In the genomic region with DNA sequence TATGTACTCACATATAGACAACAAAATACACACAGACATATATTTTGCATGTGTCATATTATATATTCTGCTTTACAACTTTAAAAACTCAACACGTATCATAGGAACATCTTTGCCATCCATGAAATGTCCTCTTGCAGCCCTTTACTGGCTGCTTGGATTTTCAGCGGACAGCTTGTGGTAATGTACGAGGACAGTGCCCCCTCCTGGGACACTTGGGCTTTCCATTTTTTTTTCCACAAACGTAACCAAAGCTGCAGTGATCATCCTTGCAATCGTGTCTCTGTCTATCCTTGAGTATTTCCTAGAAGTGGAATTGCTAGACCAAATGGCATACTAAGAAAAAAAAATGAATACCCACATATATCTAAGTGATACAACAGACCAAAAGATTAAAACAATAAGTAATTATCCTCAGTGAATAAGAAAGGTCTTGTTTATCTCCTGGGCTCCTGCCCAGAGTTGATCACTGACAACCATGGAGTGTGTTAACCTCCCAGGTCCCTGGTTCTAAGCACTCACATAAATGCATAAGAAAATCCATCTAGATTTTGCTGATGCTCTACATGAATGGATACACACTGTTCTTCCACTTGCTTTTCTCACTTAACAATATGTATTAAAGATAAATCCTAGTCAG, we compare ENCODE assay signal across 2 cellular contexts.
A peak's percentile ranks its signal among the peaks of the same experiment; 100 is the strongest.
TF ChIP-seq lines count a peak whose summit lies in the region.

No MANE protein-coding gene starts in this region.

TF ChIP-seq in A549, 52 proteins besides CTCF, POLR2A, EP300 and RAD21:
- TF ChIP-seq SMC3 (IDR thresholded peaks at IDR 0.05) (peak; percentile 58), HEYL (CRISPR knock-in tag; IDR thresholded peaks at IDR 0.05) (no peak)
TF ChIP-seq in A549: peak in this region for 1.

TF ChIP-seq in endothelial cell of umbilical vein, 7 proteins besides CTCF, POLR2A, EP300 and RAD21:
- TF ChIP-seq JUN (IDR thresholded peaks at IDR 0.05; ENCODE audit: borderline replicate concordance, insufficient read depth, insufficient read length, low read depth) (no peak), FOS (IDR thresholded peaks at IDR 0.05; ENCODE audit: borderline replicate concordance, insufficient read depth, low read length) (no peak), GATA2 (IDR thresholded peaks at IDR 0.05; ENCODE audit: insufficient read depth, insufficient read length, low read depth, low read length) (no peak), EZH2 (IDR thresholded peaks at IDR 0.05; ENCODE audit: borderline replicate concordance, low read depth, low read length, severe bottlenecking) (no peak), MYC (IDR thresholded peaks at IDR 0.05; ENCODE audit: low read depth, low read length) (no peak), POLR2AphosphoS5 (IDR thresholded peaks at IDR 0.05; ENCODE audit: insufficient read depth, low read depth, low read length) (no peak)
- TF ChIP-seq, protein P1, sequence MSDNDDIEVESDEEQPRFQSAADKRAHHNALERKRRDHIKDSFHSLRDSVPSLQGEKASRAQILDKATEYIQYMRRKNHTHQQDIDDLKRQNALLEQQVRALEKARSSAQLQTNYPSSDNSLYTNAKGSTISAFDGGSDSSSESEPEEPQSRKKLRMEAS (IDR thresholded peaks at IDR 0.05; ENCODE audit: insufficient read depth, insufficient read length): no peak
